In the genomic region with DNA sequence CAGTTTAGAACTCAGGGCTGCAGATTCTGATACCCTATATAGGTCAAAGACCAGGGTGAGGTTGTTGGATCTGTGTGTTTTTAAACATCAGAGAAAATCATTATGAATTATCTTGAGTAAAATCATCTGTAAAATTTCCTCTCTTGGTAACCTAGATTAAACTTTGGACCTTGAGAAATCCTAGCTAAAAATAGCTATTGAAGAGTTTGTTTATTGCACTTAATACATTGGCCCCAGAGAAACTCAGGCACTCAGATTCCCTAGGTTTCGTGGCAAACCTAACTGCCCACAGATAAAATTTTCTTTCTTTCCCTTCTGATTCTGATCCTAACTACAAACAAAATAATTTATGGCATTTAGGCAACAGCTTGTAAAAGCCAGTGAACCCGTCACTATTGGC, we compare ENCODE assay signal across 30 cellular contexts.
"Had no signal": no experiment of that assay in that cellular context is flagged by ENCODE, and none has a peak within 500 bp of the region (broad histone marks: within the 10 kb centered on the region; RNA-seq: fewer than 3 reads in every experiment).

No MANE protein-coding gene starts in this region.

- ATAC-seq: activated CD8-positive, alpha-beta memory T cell treated with anti-CD3 and anti-CD28 coated beads, Interleukin-2, amount 10 ng/mL, durations not matched to agents 7 days and 5 days; activated CD8-positive, alpha-beta T cell treated with anti-CD3 and anti-CD28 coated beads for 36 hours; natural killer cell treated with Interleukin-12 subunit alpha and Interleukin-12 subunit beta and Interleukin-15 and Interleukin-18, amount 100 ng/mL, for 72 hours; pancreas; psoas muscle; right cardiac atrium had no signal

- H3K9me3 Mint-ChIP-seq: activated CD4-positive, alpha-beta T cell treated with anti-CD3 and anti-CD28 coated beads, Interleukin-2, amount 10 ng/mL, durations not matched to agents 7 days and 5 days; activated T-helper 1 cell treated with anti-CD3 and anti-CD28 coated beads, Interleukin-12 subunit alpha, Interleukin-12 subunit beta, Interleukin-2, Interleukin-4 antibody, amounts not matched to agents 30 ng/mL and 10 ng/mL and 1 ng/mL, durations not matched to agents 14 hours and 24 hours and 36 hours; endodermal cell had no signal

- H3K27me3 ChIP-seq: ascending aorta, breast epithelium, neutrophil, pancreas, upper lobe of left lung had no signal

- DNase-seq: activated CD4-positive, alpha-beta T cell treated with anti-CD3 and anti-CD28 coated beads, Interleukin-2, amount 10 ng/mL, durations not matched to agents 7 days and 5 days; activated CD4-positive, CD25-positive, alpha-beta regulatory T cell treated with anti-CD3 and anti-CD28 coated beads, Interleukin-2, amount 50 U/mL, for 72 hours; activated CD8-positive, alpha-beta memory T cell treated with anti-CD3 and anti-CD28 coated beads, Interleukin-2, amount 10 ng/mL, durations not matched to agents 7 days and 5 days; activated CD8-positive, alpha-beta T cell treated with anti-CD3 and anti-CD28 coated beads for 36 hours; activated gamma-delta T cell treated with Interleukin-2 at 50 U/mL for 16 hours; endodermal cell; foreskin melanocyte; immature natural killer cell; left ventricle myocardium inferior; mammary epithelial cell; midbrain; pancreas; psoas muscle; right cardiac atrium; small intestine; stimulated activated CD4-positive, alpha-beta T cell treated with anti-CD3 and anti-CD28 coated beads, Interleukin-15, amount 100 ng/mL, for 24 hours; stimulated activated CD4-positive, alpha-beta T cell treated with anti-CD3 and anti-CD28 coated beads, Interleukin-2, amount 100 ng/mL, for 48 hours; stimulated activated CD8-positive, alpha-beta memory T cell treated with anti-CD3 and anti-CD28 coated beads, Interleukin-4, amount 100 ng/mL, for 48 hours; stimulated activated naive CD4-positive, alpha-beta T cell; T-helper 1 cell; upper lobe of left lung; WERI-Rb-1 had no signal

- H3K27ac ChIP-seq: ascending aorta, breast epithelium, coronary artery, left ventricle myocardium inferior, neutrophil, pancreas, psoas muscle, thoracic aorta, upper lobe of left lung, WERI-Rb-1 had no signal

- H3K36me3 ChIP-seq: ascending aorta, breast epithelium, left ventricle myocardium inferior, neutrophil, pancreas, thoracic aorta, upper lobe of left lung had no signal

- H3K9me3 ChIP-seq: ascending aorta, breast epithelium, neutrophil, pancreas, thoracic aorta, upper lobe of left lung had no signal

- H3K27me3 Mint-ChIP-seq: activated CD4-positive, alpha-beta T cell treated with anti-CD3 and anti-CD28 coated beads, Interleukin-2, amount 10 ng/mL, durations not matched to agents 7 days and 5 days; activated CD8-positive, alpha-beta memory T cell treated with anti-CD3 and anti-CD28 coated beads, Interleukin-2, amount 10 ng/mL, durations not matched to agents 7 days and 5 days; activated CD8-positive, alpha-beta T cell treated with anti-CD3 and anti-CD28 coated beads for 36 hours; activated naive CD4-positive, alpha-beta T cell treated with anti-CD3 and anti-CD28 coated beads, Interleukin-2, amount 50 U/mL, for 24 hours; natural killer cell treated with Interleukin-12 subunit alpha and Interleukin-12 subunit beta and Interleukin-15 and Interleukin-18, amount 100 ng/mL, for 72 hours had no signal

- H3K4me3 ChIP-seq: ascending aorta, breast epithelium, coronary artery, left ventricle myocardium inferior, pancreas, psoas muscle, thoracic aorta, upper lobe of left lung had no signal

- H3K4me3 Mint-ChIP-seq: activated CD4-positive, alpha-beta T cell treated with anti-CD3 and anti-CD28 coated beads, Interleukin-2, amount 10 ng/mL, durations not matched to agents 7 days and 5 days; activated CD8-positive, alpha-beta memory T cell treated with anti-CD3 and anti-CD28 coated beads, Interleukin-2, amount 10 ng/mL, durations not matched to agents 7 days and 5 days; activated CD8-positive, alpha-beta T cell treated with anti-CD3 and anti-CD28 coated beads for 36 hours; activated naive CD4-positive, alpha-beta T cell treated with anti-CD3 and anti-CD28 coated beads, Interleukin-2, amount 50 U/mL, for 24 hours; activated T-helper 1 cell treated with anti-CD3 and anti-CD28 coated beads, Interleukin-12 subunit alpha, Interleukin-12 subunit beta, Interleukin-2, Interleukin-4 antibody, amounts not matched to agents 30 ng/mL and 10 ng/mL and 1 ng/mL, durations not matched to agents 14 hours and 24 hours and 36 hours; endodermal cell; immature natural killer cell; natural killer cell treated with Interleukin-12 subunit alpha and Interleukin-12 subunit beta and Interleukin-15 and Interleukin-18, amount 100 ng/mL, for 72 hours had no signal

- H3K4me1 Mint-ChIP-seq: activated CD4-positive, alpha-beta T cell treated with anti-CD3 and anti-CD28 coated beads, Interleukin-2, amount 10 ng/mL, durations not matched to agents 7 days and 5 days; activated CD8-positive, alpha-beta memory T cell treated with anti-CD3 and anti-CD28 coated beads, Interleukin-2, amount 10 ng/mL, durations not matched to agents 7 days and 5 days; activated naive CD4-positive, alpha-beta T cell treated with anti-CD3 and anti-CD28 coated beads, Interleukin-2, amount 50 U/mL, for 24 hours; immature natural killer cell had no signal

- H3K27ac Mint-ChIP-seq: activated CD4-positive, alpha-beta T cell treated with anti-CD3 and anti-CD28 coated beads, Interleukin-2, amount 10 ng/mL, durations not matched to agents 7 days and 5 days; activated CD8-positive, alpha-beta memory T cell treated with anti-CD3 and anti-CD28 coated beads, Interleukin-2, amount 10 ng/mL, durations not matched to agents 7 days and 5 days; activated CD8-positive, alpha-beta T cell treated with anti-CD3 and anti-CD28 coated beads for 36 hours; activated naive CD4-positive, alpha-beta T cell treated with anti-CD3 and anti-CD28 coated beads, Interleukin-2, amount 50 U/mL, for 24 hours; activated T-helper 1 cell treated with anti-CD3 and anti-CD28 coated beads, Interleukin-12 subunit alpha, Interleukin-12 subunit beta, Interleukin-2, Interleukin-4 antibody, amounts not matched to agents 30 ng/mL and 10 ng/mL and 1 ng/mL, durations not matched to agents 14 hours and 24 hours and 36 hours; endodermal cell; immature natural killer cell; natural killer cell treated with Interleukin-12 subunit alpha and Interleukin-12 subunit beta and Interleukin-15 and Interleukin-18, amount 100 ng/mL, for 72 hours had no signal

- H3K4me1 ChIP-seq: ascending aorta, breast epithelium, left ventricle myocardium inferior, pancreas, psoas muscle, upper lobe of left lung had no signal
